Comparison of ENCODE assay signal across 22 cellular contexts in the genomic region with DNA sequence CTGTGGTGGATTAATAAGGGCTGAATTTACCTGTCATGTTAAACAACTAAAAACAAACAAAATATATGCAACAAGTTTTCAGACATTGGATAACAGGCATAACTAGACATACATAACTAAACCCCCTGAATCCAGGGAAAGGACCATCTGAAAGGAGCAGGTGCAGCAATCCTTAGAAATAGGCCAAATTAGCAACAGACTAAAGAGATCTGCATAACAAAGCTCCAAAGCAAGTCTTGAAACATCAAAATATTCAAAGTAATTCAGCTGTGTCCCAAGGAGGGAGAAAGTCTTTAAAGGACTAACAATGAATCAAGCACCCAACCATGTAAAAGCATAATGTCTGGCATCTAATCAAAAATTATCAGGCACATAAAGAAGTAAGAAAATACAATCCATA.
"Had no signal": no experiment of that assay in that cellular context is flagged by ENCODE, and none has a peak within 500 bp of the region (broad histone marks: within the 10 kb centered on the region; RNA-seq: fewer than 3 reads in every experiment).

No MANE protein-coding gene starts in this region.

- H3K9me3 ChIP-seq: SJSA1 had no signal

- H3K27ac ChIP-seq: SJSA1, SK-N-MC had no signal

- DNase-seq: IMR-90, Karpas-422, KG1, MM.1S, NCI-H1092 treated with DMSO at 0.1 percent for 48 hours, NCI-H1436, NCI-H187, NCI-H2029, NCI-H2081 treated with DMSO at 0.1 percent for 48 hours, NCI-H2171, NCI-H226, NCI-H446, NCI-H510A, NCI-H524 treated with DMSO at 0.1 percent for 48 hours, NCI-H69, NCI-H774, Right ventricle myocardium superior, RPMI8226, SIG-M5 had no signal

- H3K4me1 ChIP-seq: SJSA1 had no signal

- ATAC-seq: HepG2 had no signal

- H3K27me3 ChIP-seq: SJSA1 had no signal

- H3K4me3 ChIP-seq: SJSA1, SK-N-MC had no signal

- H3K36me3 ChIP-seq: SJSA1 had no signal
